7 cellular contexts compared by ENCODE assay signal in genomic region chr10:51326174-51326573, GRCh38.
"Had no signal": no experiment of that assay in that cellular context is flagged by ENCODE, and none has a peak within 500 bp of the region (broad histone marks: within the 10 kb centered on the region; RNA-seq: fewer than 3 reads in every experiment).

No MANE protein-coding gene starts in this region.

- H3K4me3 ChIP-seq: GM12878 had no signal

- DNase-seq: GDM1, GF-D8 had no signal

- FAIRE-seq: G401.6, GM12878, GM12892, GM18507, GM19239 had no signal

- ATAC-seq: GM12878 had no signal
